ENCODE assay signal across 8 cellular contexts in the genomic region with DNA sequence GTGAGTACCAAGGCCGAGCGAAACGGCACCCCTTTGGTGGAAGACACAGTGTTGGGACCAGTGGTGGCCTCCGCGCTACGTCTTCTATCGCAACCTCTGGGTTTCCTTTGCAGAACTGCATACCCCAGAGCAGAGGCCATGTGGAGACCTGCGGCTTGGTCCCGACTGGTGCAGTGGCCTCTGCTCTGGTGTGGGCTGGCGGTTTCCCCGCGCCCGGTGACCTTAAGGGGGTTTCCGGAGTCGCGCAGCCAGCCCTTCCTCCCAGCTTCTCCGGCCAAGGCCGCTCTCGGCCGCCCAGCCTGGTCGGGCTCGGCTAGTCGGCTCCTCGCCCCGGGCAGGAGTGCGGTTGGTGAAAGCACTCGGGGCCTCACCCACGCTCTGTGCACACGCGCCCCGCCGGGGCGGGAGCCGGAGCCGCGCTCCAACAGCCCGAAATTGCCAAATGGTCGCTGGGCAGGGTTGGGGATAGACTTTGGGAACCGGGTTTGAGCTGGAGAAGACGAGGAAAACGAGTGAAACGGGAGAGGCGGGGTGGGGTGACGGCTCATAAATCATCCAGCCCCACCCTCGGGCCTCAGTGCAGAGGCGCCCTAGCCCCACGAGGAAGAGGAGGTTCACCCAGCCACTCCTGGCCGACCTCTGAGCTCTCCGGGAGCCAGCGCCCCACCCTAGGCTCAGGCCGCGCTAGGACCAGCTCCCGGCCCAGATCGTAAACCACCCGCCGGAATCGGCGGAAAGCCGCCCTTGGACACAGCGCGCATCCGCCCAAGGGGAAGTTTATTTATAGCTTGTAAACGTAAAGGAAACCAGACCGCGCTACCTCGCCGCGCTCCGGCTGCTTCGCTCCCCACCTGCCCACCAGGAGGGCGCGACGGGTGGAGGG.
A peak's percentile ranks its signal among the peaks of the same experiment; 100 is the strongest.
DNase-seq lines count a peak whose midpoint lies in the region; ATAC-seq and TF ChIP-seq lines count a peak whose summit lies in the region.

No MANE protein-coding gene starts in this region.

- 4% methylated on average over 42 of the region's 73 CpGs for WGBS in suprapubic skin

- peak overlapping the region; percentile 45 for H3K27ac Mint-ChIP-seq in memory B cell

- H3K4me1 ChIP-seq in suprapubic skin, result peaks cover 40% of the 10 kb centered on the region

- peak in 1 of 2 donors; percentile 13 for TF ChIP-seq POLR2A in suprapubic skin (IDR thresholded peaks at IDR 0.05)

- no peaks in the 10 kb centered on the region for H3K9me3 Mint-ChIP-seq in memory B cell

- no peaks in the 10 kb centered on the region for H3K36me3 ChIP-seq in suprapubic skin

- H3K27ac ChIP-seq in suprapubic skin, result peak overlapping the region; percentile 92

- H3K9me3 ChIP-seq in suprapubic skin, result no peaks in the 10 kb centered on the region

- peaks cover 10% of the 10 kb centered on the region for H3K27me3 Mint-ChIP-seq in memory B cell

- TF ChIP-seq EP300 in suprapubic skin (IDR thresholded peaks at IDR 0.05), result no peak

- ATAC-seq in memory B cell (ENCODE audit: low read depth), result peak; percentile 57

- peak overlapping the region; percentile 85 for H3K4me3 Mint-ChIP-seq in memory B cell

- peak overlapping the region; percentile 55 for H3K4me3 ChIP-seq in LNCaP clone FGC (ENCODE audit: low read depth, low read length)
- H3K4me3 ChIP-seq in suprapubic skin, result peak overlapping the region; percentile 54

- H3K27me3 ChIP-seq in suprapubic skin, result peaks cover 3% of the 10 kb centered on the region

- DNase-seq in DMS53 (lab: John Stamatoyannopoulos, UW) (peak; percentile 87), GM20000 (ENCODE audit: low spot score) (peak; percentile 61), LNCaP clone FGC (ENCODE audit: low read depth) (no peak), T1000 (lab: John Stamatoyannopoulos, UW) (peak; percentile 3), dermis microvascular lymphatic vessel endothelial cell (ENCODE audit: low read depth in 2 of 2) (peak; percentile 34 to 67), memory B cell (ENCODE audit: low spot score in 2 of 2) (peak in 1 of 2 donors; percentile 42), suprapubic skin (ENCODE audit: low spot score in 2 of 2) (peak; percentile 79 to 84), NCI-H187 treated with DMSO at 0.1 percent for 48 hours (lab: John Stamatoyannopoulos, UW) (no peak)

- H3K36me3 Mint-ChIP-seq in memory B cell, result no peaks in the 10 kb centered on the region

- TF ChIP-seq CTCF in GM20000 (IDR thresholded peaks at IDR 0.05; ENCODE audit: extremely low read depth, missing control alignments) (no peak), LNCaP clone FGC (IDR thresholded peaks at IDR 0.05; ENCODE audit: control insufficient read depth, extremely low read depth, insufficient read depth) (no peak), suprapubic skin (IDR thresholded peaks at IDR 0.05) (no peak)

- peaks cover 14% of the 10 kb centered on the region for H3K4me1 Mint-ChIP-seq in memory B cell

Comparison
In these comparisons a context has a peak if more than half of its experiments do, and no peak if none do; other contexts are left out.
1. DNase-seq: peak in DMS53 (single experiment), GM20000 (single experiment), T1000 (single experiment), dermis microvascular lymphatic vessel endothelial cell (2 of 2) and suprapubic skin (2 of 2); none in LNCaP clone FGC (single experiment) and NCI-H187 treated with DMSO at 0.1 percent for 48 hours (single experiment).